ENCODE assay signal across 17 cellular contexts in the genomic region with DNA sequence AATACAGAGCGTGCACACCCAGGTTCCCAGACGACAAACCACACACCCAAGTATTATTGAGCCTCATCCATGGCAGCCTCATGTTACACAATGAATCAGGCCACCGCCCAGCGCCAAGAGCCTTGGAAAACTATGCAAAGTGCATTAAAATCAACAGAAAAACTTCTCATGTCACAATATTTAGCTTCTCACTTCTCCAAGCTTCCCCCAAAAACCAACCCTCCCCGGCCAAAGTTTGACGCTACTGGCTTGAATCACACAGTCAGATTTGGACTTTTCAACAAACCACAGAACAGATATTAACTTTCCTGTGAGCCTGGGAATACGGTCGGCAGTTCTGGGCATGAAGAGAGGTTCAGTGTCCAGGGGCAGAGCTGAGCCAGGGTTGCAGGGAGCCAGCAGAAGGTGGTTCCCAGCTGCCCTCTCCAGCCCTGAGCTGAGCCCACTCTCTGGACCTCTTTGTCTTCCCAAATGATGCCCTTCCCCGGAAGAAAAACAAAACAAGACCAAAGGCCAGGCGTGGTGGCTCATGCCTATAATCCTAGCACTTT.
DNase-seq lines count a peak whose midpoint lies in the region; ATAC-seq and TF ChIP-seq lines count a peak whose summit lies in the region.
"Had no signal": no experiment of that assay in that cellular context is flagged by ENCODE, and none has a peak within 500 bp of the region (broad histone marks: within the 10 kb centered on the region; RNA-seq: fewer than 3 reads in every experiment).

No MANE protein-coding gene starts in this region.

- POLR2A ChIA-PET in IMR-90 (lab: Charles Lee; ENCODE audit: unreplicated experiment) = no interaction called here

- peak overlapping the region; percentile 20; the same call in 1 of the 2 replicates for H3K4me2 ChIP-seq in IMR-90 (ENCODE audit: low read depth, low read length)

- no peak overlapping the region for H4K5ac ChIP-seq in IMR-90 (ENCODE audit: low read depth, low read length)

- TF ChIP-seq EP300 in esophagus muscularis mucosa (IDR thresholded peaks at IDR 0.05) (no peak), transverse colon (IDR thresholded peaks at IDR 0.05; ENCODE audit: low read depth) (no peak)

- H2BK20ac ChIP-seq in IMR-90 (ENCODE audit: low read depth, low read length) = no peak overlapping the region

- TF ChIP-seq POLR2A in IMR-90 (IDR thresholded peaks at IDR 0.05; ENCODE audit: low read depth, low read length) (no peak), esophagus muscularis mucosa (IDR thresholded peaks at IDR 0.05; ENCODE audit: low read depth) (no peak), transverse colon (IDR thresholded peaks at IDR 0.05) (no peak)

- no peak overlapping the region for H2AFZ ChIP-seq in IMR-90 (replicated peaks; ENCODE audit: low read length, poor library complexity)

- H2BK5ac ChIP-seq in IMR-90 (ENCODE audit: low read depth, low read length, poor library complexity, severe bottlenecking) = no peak overlapping the region

- no peak overlapping the region for H3K23ac ChIP-seq in IMR-90 (ENCODE audit: low read depth, low read length)

- no peak overlapping the region for H2AK9ac ChIP-seq in IMR-90 (replicated peaks; ENCODE audit: low read depth, low read length, poor library complexity)

- H3K79me1 ChIP-seq in IMR-90 (ENCODE audit: low read depth in 1 of 2, low read length in 2 of 2) = no peaks in the 10 kb centered on the region

- no peak overlapping the region for H4K91ac ChIP-seq in IMR-90 (ENCODE audit: insufficient read depth, low read depth, low read length)

- H4K8ac ChIP-seq in IMR-90 (ENCODE audit: low read depth in 2 of 2, low read length in 2 of 2) = no peak overlapping the region

- H3K56ac ChIP-seq in IMR-90 (ENCODE audit: extremely low read depth, insufficient read depth, low read length) = no peak overlapping the region

- H3K4ac ChIP-seq in IMR-90 (ENCODE audit: low read depth, low read length) = no peak overlapping the region

- H2AK5ac ChIP-seq in IMR-90 (ENCODE audit: low read depth, low read length) = no peak overlapping the region

- H2BK15ac ChIP-seq in IMR-90 (ENCODE audit: low read depth, low read length) = no peak overlapping the region

- H3K36me3 ChIP-seq in IMR-90 (ENCODE audit: control insufficient read depth, insufficient read depth, low read length) (no peaks in the 10 kb centered on the region), esophagus muscularis mucosa (no peaks in the 10 kb centered on the region), mucosa of rectum (ENCODE audit: control insufficient read depth in 2 of 2, insufficient read depth in 2 of 2, low read length in 2 of 2) (no peaks in the 10 kb centered on the region), transverse colon (no peaks in the 10 kb centered on the region)

- TF ChIP-seq CTCF in IMR-90 (conservative IDR thresholded peaks at IDR 0.05; ENCODE audit: low read depth, low read length) (no peak), esophagus muscularis mucosa (IDR thresholded peaks at IDR 0.05) (no peak), transverse colon (IDR thresholded peaks at IDR 0.05) (no peak), omental fat pad (IDR thresholded peaks at IDR 0.05) (no peak)

- no peak overlapping the region for H3K18ac ChIP-seq in IMR-90 (ENCODE audit: low read depth, low read length)

- BruUV-seq in IMR-90 (replicated peaks; lab: Mats Ljungman, UMichigan) = no TSS peak

- TF ChIP-seq RAD21 in IMR-90 (IDR thresholded peaks at IDR 0.05; ENCODE audit: low read length) = no peak

- in situ Hi-C loops in IMR-90 (cut with MboI; ENCODE audit: low sequenced_read_pairs) = no loop called here
- in situ Hi-C loops in transverse colon (cut with MboI; ENCODE audit: low pct_ligation_motif_present in 1 of 4, low pct_unique_long_range_greater_than_20kb in 1 of 4, low sequenced_read_pairs in 3 of 4) = no loop called here

- H3K4me1 ChIP-seq in IMR-90 (ENCODE audit: control insufficient read depth, insufficient read depth, low read length) (peaks cover 2% of the 10 kb centered on the region; the same call in 1 of the 2 replicates), esophagus muscularis mucosa (peaks cover 0 to 10% (median 5%) of the 10 kb centered on the region in 4 donors), mucosa of rectum (ENCODE audit: control insufficient read depth in 2 of 2, insufficient read depth in 2 of 2, low read length in 2 of 2) (peaks cover 0 to 2% of the 10 kb centered on the region in 2 donors), transverse colon (peaks cover 0 to 3% (median 0%) of the 10 kb centered on the region in 4 donors)

- intact Hi-C loops in IMR-90 (cut with micrococcal nuclease) (no loop called here), esophagus muscularis mucosa (cut with DNase I) (no loop called here), transverse colon (cut with DNase I; ENCODE audit: low total_unique reads) (no loop called here)

- no peak overlapping the region for H3K9ac ChIP-seq in IMR-90 (ENCODE audit: low read depth, low read length)
- H3K9ac ChIP-seq in mucosa of rectum (ENCODE audit: low read depth in 1 of 2, low read length in 2 of 2) = no peak overlapping the region

- H3K27me3 ChIP-seq in IMR-90 (ENCODE audit: control insufficient read depth, insufficient read depth, low read length) (peaks cover 27% of the 10 kb centered on the region), esophagus muscularis mucosa (peaks cover 0 to 9% (median 0%) of the 10 kb centered on the region in 4 donors), mucosa of rectum (ENCODE audit: control insufficient read depth in 2 of 2, insufficient read depth in 2 of 2, low read length in 2 of 2) (no peaks in the 10 kb centered on the region), transverse colon (peaks cover 5% of the 10 kb centered on the region)

- H4K20me1 ChIP-seq in IMR-90 (ENCODE audit: insufficient read depth, low read length) = no peaks in the 10 kb centered on the region

- DNase-seq in IMR-90 (no peak), esophagus muscularis mucosa (ENCODE audit: extremely low spot score) (peak; percentile 93), transverse colon (no peak), omental fat pad (ENCODE audit: low spot score) (no peak), epidermal melanocyte (ENCODE audit: insufficient read length, low spot score) (no peak), cortex of kidney (lab: John Stamatoyannopoulos, UW) (no peak)
- DNase-seq: activated CD8-positive, alpha-beta T cell treated with anti-CD3 and anti-CD28 coated beads, Interleukin-2, amount 10 ng/mL, durations not matched to agents 7 days and 5 days; CD4-positive, alpha-beta memory T cell; cerebellar nuclear complex; endodermal cell; islet precursor cell; NCI-H2029 treated with DMSO at 0.1 percent for 48 hours; NCI-H526; posterior cingulate gyrus had no signal

- 7% methylated on average over 2 of the region's 10 CpGs; no CpG with 5 or more reads in 1 of the 2 experiments for WGBS in IMR-90 (ENCODE audit: extremely low coverage in 2 of 2, insufficient read length in 1 of 2), 2 experiments
- WGBS in esophagus muscularis mucosa = 43% methylated on average over 9 of the region's 10 CpGs
- 42 to 68% methylated on average over 2 to 10 of the region's 10 CpGs for WGBS in transverse colon (ENCODE audit: low coverage in 1 of 2), 2 donors

- CTCF ChIA-PET in IMR-90 (lab: Yijun Ruan, JAX) = interaction anchor here (0.8 to 1.7 kb wide), 3 partner anchors 10 to 16 kb away, joined by 3 to 8 read pairs (median 3); no protein-coding TSS in a partner anchor

- H3K27ac ChIP-seq in IMR-90 (ENCODE audit: insufficient read depth, low read length) (no peak overlapping the region), esophagus muscularis mucosa (replicated peaks in 1 of 4) (peak overlapping the region in 2 of 4 donors; percentile 41 to 53), mucosa of rectum (ENCODE audit: low read depth in 2 of 2, low read length in 2 of 2) (peak overlapping the region; percentile 9 to 31), transverse colon (peak overlapping the region in 3 of 4 donors; percentile 17 to 59 (median 25))

- ATAC-seq in IMR-90 (ENCODE audit: low read depth) (peak; percentile 32), omental fat pad (ENCODE audit: low FRiP score) (no peak)
- ATAC-seq: activated CD8-positive, alpha-beta T cell treated with anti-CD3 and anti-CD28 coated beads, Interleukin-2, amount 10 ng/mL, durations not matched to agents 7 days and 5 days; GM12878; HCT116 had no signal

- H3K4me3 ChIP-seq in IMR-90 (ENCODE audit: insufficient read depth, low read depth, low read length) (no peak overlapping the region), esophagus muscularis mucosa (no peak overlapping the region), mucosa of rectum (ENCODE audit: low read length in 2 of 2) (no peak overlapping the region), transverse colon (no peak overlapping the region)
- H3K4me3 ChIP-seq: GM12878 had no signal

- H2BK120ac ChIP-seq in IMR-90 (ENCODE audit: low read depth, low read length) = no peak overlapping the region

- no peak overlapping the region for H3K14ac ChIP-seq in IMR-90 (replicated peaks; ENCODE audit: low read depth, low read length)

- dilution Hi-C loops in IMR-90 (cut with HindIII; ENCODE audit: low sequenced_read_pairs, unreplicated experiment) = no loop called here

- no peaks in the 10 kb centered on the region for H3K9me3 ChIP-seq in IMR-90 (ENCODE audit: control insufficient read depth, insufficient read depth, low read length)
- no peaks in the 10 kb centered on the region for H3K9me3 ChIP-seq in esophagus muscularis mucosa
- H3K9me3 ChIP-seq in mucosa of rectum (ENCODE audit: control insufficient read depth in 2 of 2, low read length in 2 of 2) = no peaks in the 10 kb centered on the region
- no peaks in the 10 kb centered on the region for H3K9me3 ChIP-seq in transverse colon

- H3K9me1 ChIP-seq in IMR-90 (ENCODE audit: insufficient read depth, low read length) = no peaks in the 10 kb centered on the region; the same call in 1 of the 2 replicates

TF ChIP-seq in IMR-90, 13 proteins besides CTCF, POLR2A, EP300 and RAD21:
- TF ChIP-seq FOS (IDR thresholded peaks at IDR 0.05; ENCODE audit: low read depth, low read length) = no peak
- TF ChIP-seq, protein P1, sequence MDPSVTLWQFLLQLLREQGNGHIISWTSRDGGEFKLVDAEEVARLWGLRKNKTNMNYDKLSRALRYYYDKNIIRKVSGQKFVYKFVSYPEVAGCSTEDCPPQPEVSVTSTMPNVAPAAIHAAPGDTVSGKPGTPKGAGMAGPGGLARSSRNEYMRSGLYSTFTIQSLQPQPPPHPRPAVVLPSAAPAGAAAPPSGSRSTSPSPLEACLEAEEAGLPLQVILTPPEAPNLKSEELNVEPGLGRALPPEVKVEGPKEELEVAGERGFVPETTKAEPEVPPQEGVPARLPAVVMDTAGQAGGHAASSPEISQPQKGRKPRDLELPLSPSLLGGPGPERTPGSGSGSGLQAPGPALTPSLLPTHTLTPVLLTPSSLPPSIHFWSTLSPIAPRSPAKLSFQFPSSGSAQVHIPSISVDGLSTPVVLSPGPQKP (IDR thresholded peaks at IDR 0.05; ENCODE audit: borderline replicate concordance, low read depth, low read length) = no peak
- TF ChIP-seq MXI1 (IDR thresholded peaks at IDR 0.05; ENCODE audit: borderline replicate concordance, low read depth, low read length) = no peak
- no peak for TF ChIP-seq RCOR1 (IDR thresholded peaks at IDR 0.05; ENCODE audit: insufficient replicate concordance, low read length)
- TF ChIP-seq CEBPB (IDR thresholded peaks at IDR 0.05; ENCODE audit: low read depth, low read length) = no peak
- TF ChIP-seq MAZ (IDR thresholded peaks at IDR 0.05; ENCODE audit: borderline replicate concordance, low read depth, low read length) = no peak
